ENCODE assay signal across 28 cellular contexts in the genomic region with DNA sequence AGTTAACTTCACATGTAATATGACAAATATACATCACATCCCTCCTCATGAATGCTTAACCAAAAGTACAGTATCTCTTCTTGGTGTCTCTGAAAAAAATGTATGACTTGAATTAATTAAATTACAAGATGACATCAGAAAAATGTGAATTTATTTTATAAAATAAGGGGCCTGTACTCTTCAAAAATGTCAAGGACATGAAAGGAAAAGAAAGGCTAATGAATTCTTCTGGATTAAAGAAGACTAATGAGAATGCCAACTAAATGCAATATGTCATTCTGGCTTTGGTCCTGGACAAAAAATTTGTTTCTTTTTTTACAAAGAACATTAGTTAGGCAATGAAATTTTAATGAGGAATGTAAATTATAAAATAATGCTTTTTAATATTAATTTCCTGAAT.
"Had no signal": no experiment of that assay in that cellular context is flagged by ENCODE, and none has a peak within 500 bp of the region (broad histone marks: within the 10 kb centered on the region; RNA-seq: fewer than 3 reads in every experiment).

No MANE protein-coding gene starts in this region.

- DNase-seq: colonic mucosa; cortex of kidney; dermis blood vessel endothelial cell; dorsolateral prefrontal cortex; effector CD4-positive, alpha-beta T cell; effector CD8-positive, alpha-beta T cell; effector memory CD4-positive, alpha-beta T cell; effector memory CD8-positive, alpha-beta T cell; endodermal cell; erythroblast; esophagus squamous epithelium; foreskin fibroblast; foreskin keratinocyte; foreskin melanocyte; gastrocnemius medialis; glutamatergic neuron; head of caudate nucleus; heart left ventricle; heart right ventricle had no signal

- H3K27me3 ChIP-seq: colonic mucosa, esophagus muscularis mucosa, esophagus squamous epithelium, foreskin keratinocyte, gastrocnemius medialis, gastroesophageal sphincter, heart left ventricle, heart right ventricle had no signal

- H3K36me3 ChIP-seq: colonic mucosa, esophagus muscularis mucosa, esophagus squamous epithelium, gastrocnemius medialis, gastroesophageal sphincter, heart left ventricle, heart right ventricle had no signal

- H3K4me1 ChIP-seq: colonic mucosa, esophagus muscularis mucosa, esophagus squamous epithelium, gastrocnemius medialis, gastroesophageal sphincter, heart left ventricle, heart right ventricle had no signal

- ATAC-seq: effector memory CD8-positive, alpha-beta T cell; esophagus mucosa; foreskin keratinocyte; gastrocnemius medialis; gastroesophageal sphincter; heart left ventricle; heart right ventricle had no signal

- H3K27ac ChIP-seq: colonic mucosa, coronary artery, dorsolateral prefrontal cortex, epithelial cell of prostate, esophagus muscularis mucosa, esophagus squamous epithelium, foreskin keratinocyte, gastrocnemius medialis, gastroesophageal sphincter, heart left ventricle, heart right ventricle had no signal

- H3K4me3 ChIP-seq: colonic mucosa, coronary artery, dorsolateral prefrontal cortex, esophagus muscularis mucosa, esophagus squamous epithelium, gastrocnemius medialis, gastroesophageal sphincter, heart left ventricle, heart right ventricle had no signal

- H3K9me3 ChIP-seq: colonic mucosa, gastrocnemius medialis had no signal

- FAIRE-seq: colon, endometrium, endothelial cell of umbilical vein, frontal cortex had no signal
